In the genomic region with DNA sequence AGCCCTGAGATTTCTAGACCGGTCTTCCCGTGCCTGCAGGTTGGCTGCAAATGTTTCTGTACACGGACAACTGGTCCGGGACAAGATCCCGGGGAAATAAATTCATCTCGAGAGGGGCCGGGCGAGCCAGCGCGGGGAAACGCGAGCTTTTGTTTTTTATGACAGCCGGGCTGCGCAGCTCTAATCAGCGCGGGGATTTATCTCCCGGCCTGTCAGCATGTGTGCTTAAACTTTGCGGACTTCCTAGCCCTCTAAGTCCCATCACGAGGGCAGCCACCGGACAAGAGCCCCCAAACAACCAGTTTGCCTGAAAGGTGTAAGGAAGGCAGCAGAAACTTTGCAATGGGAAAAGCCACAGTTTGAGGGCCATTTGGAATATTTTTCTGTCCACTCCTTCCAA, we compare ENCODE assay signal across 11 cellular contexts. TPM values are rescaled to one million over a fixed set of nuclear protein-coding genes. Genes with fewer than 3 reads are reported as not detected.
DNase-seq lines count a peak whose midpoint lies in the region; ATAC-seq and TF ChIP-seq lines count a peak whose summit lies in the region.
"Had no signal": no experiment of that assay in that cellular context is flagged by ENCODE, and none has a peak within 500 bp of the region (broad histone marks: within the 10 kb centered on the region; RNA-seq: fewer than 3 reads in every experiment).

No MANE protein-coding gene starts in this region.

- TF ChIP-seq POLR2A in gastrocnemius medialis (IDR thresholded peaks at IDR 0.05): no peak

- peaks cover 59% of the 10 kb centered on the region for H3K4me1 Mint-ChIP-seq in brain
- H3K4me1 Mint-ChIP-seq in T-helper 2 cell treated with Interferon-gamma antibody and Interleukin-4, amounts not matched to agents 5 μg/mL and 100 μg/mL, for 36 hours (ENCODE audit: low read depth): peaks cover 4% of the 10 kb centered on the region

- H3K4me3 ChIP-seq in iPS-20b (ENCODE audit: low read length) (peak overlapping the region; percentile 38; the same call in 1 of the 2 replicates), gastrocnemius medialis (peak overlapping the region; percentile 44 to 96 (median 74))

- no peak overlapping the region for H3K9ac ChIP-seq in iPS-20b (ENCODE audit: low read depth, low read length)

- ATAC-seq in gastrocnemius medialis (no peak), HG02870 (IDR thresholded peaks at IDR 0.05; ENCODE audit: unreplicated experiment) (no peak), GM18907 (IDR thresholded peaks at IDR 0.05; ENCODE audit: unreplicated experiment) (no peak)
- ATAC-seq: CD8-positive, alpha-beta T cell had no signal

- intact Hi-C loops in gastrocnemius medialis (cut with DNase I; ENCODE audit: low total_unique reads): no loop called here

- H3K27ac ChIP-seq in iPS-20b (ENCODE audit: low read length) (no peak overlapping the region), gastrocnemius medialis (peak overlapping the region in 3 of 4 donors; percentile 43 to 65 (median 52))

- H3K9me3 ChIP-seq in iPS-20b (ENCODE audit: insufficient read depth, low read depth, low read length) (no peaks in the 10 kb centered on the region), gastrocnemius medialis (no peaks in the 10 kb centered on the region)

- H3K36me3 Mint-ChIP-seq in brain: peaks cover 54% of the 10 kb centered on the region
- peaks cover 1% of the 10 kb centered on the region for H3K36me3 Mint-ChIP-seq in T-helper 2 cell treated with Interferon-gamma antibody and Interleukin-4, amounts not matched to agents 5 μg/mL and 100 μg/mL, for 36 hours (ENCODE audit: low read depth)
- H3K36me3 Mint-ChIP-seq: CD8-positive, alpha-beta T cell had no signal

- peaks cover 0 to 6% (median 0%) of the 10 kb centered on the region in 5 experiments for H3K9me3 Mint-ChIP-seq in brain
- H3K9me3 Mint-ChIP-seq in T-helper 2 cell treated with Interferon-gamma antibody and Interleukin-4, amounts not matched to agents 5 μg/mL and 100 μg/mL, for 36 hours: no peaks in the 10 kb centered on the region
- H3K9me3 Mint-ChIP-seq: CD8-positive, alpha-beta T cell had no signal

- peaks cover 39% of the 10 kb centered on the region for H3K4me1 ChIP-seq in iPS-20b (ENCODE audit: insufficient read depth, low read length)
- H3K4me1 ChIP-seq in gastrocnemius medialis: peaks cover 0 to 16% of the 10 kb centered on the region in 2 donors

- peak overlapping the region; percentile 41 to 100 (median 99) for H3K27ac Mint-ChIP-seq in brain
- no peak overlapping the region for H3K27ac Mint-ChIP-seq in T-helper 2 cell treated with Interferon-gamma antibody and Interleukin-4, amounts not matched to agents 5 μg/mL and 100 μg/mL, for 36 hours
- H3K27ac Mint-ChIP-seq: CD8-positive, alpha-beta T cell had no signal

- peaks cover 100% of the 10 kb centered on the region for H3K27me3 ChIP-seq in iPS-20b (ENCODE audit: insufficient read depth, low read length)
- H3K27me3 ChIP-seq in gastrocnemius medialis: no peaks in the 10 kb centered on the region

- in situ Hi-C loops in gastrocnemius medialis (cut with MboI; ENCODE audit: low sequenced_read_pairs in 4 of 4): loop anchor here in 2 of 4 donors (25.0 kb wide), 2 partner anchors 1197 to 1597 kb away; no protein-coding TSS in a partner anchor

- DNase-seq in ELF-1 (ENCODE audit: low read depth, low spot score) (peak; percentile 58), gastrocnemius medialis (no peak), NCI-H1417 treated with DMSO at 0.1 percent for 48 hours (lab: John Stamatoyannopoulos, UW) (no peak)
- DNase-seq in T-helper 2 cell treated with Interferon-gamma antibody and Interleukin-4, amounts not matched to agents 5 μg/mL and 100 μg/mL, for 36 hours (ENCODE audit: low spot score): no peak
- DNase-seq: activated CD4-positive, alpha-beta T cell treated with anti-CD3 and anti-CD28 coated beads, Interleukin-2, amount 50 U/mL, for 4 hours; CD8-positive, alpha-beta T cell; cerebellar nuclear complex had no signal

- no peak for TF ChIP-seq CTCF in brain (conservative IDR thresholded peaks at IDR 0.05)
- TF ChIP-seq CTCF in gastrocnemius medialis (IDR thresholded peaks at IDR 0.05 in 4 of 5, conservative IDR thresholded peaks at IDR 0.05 in 1 of 5): no peak

- H3K36me3 ChIP-seq in iPS-20b (ENCODE audit: insufficient read depth, low read depth, low read length): no peaks in the 10 kb centered on the region
- peaks cover 0 to 8% of the 10 kb centered on the region in 2 donors for H3K36me3 ChIP-seq in gastrocnemius medialis

- peaks cover 21% of the 10 kb centered on the region for H3K27me3 Mint-ChIP-seq in brain
- peaks cover 78% of the 10 kb centered on the region for H3K27me3 Mint-ChIP-seq in T-helper 2 cell treated with Interferon-gamma antibody and Interleukin-4, amounts not matched to agents 5 μg/mL and 100 μg/mL, for 36 hours (ENCODE audit: low read depth)

- H3K4me3 Mint-ChIP-seq in brain: peak overlapping the region; percentile 88 to 98 (median 97)
- no peak overlapping the region for H3K4me3 Mint-ChIP-seq in T-helper 2 cell treated with Interferon-gamma antibody and Interleukin-4, amounts not matched to agents 5 μg/mL and 100 μg/mL, for 36 hours
- H3K4me3 Mint-ChIP-seq: CD8-positive, alpha-beta T cell had no signal

RNA-seq across cellular contexts. Expression of gene MEIS1, which starts 5.8 kb away (rescaled TPM):
- polyA plus RNA-seq in brain (ENCODE audit: insufficient read depth, low read depth, low replicate concordance): 3.5 TPM
- 1 to 10 TPM; 1.3 to 8.2 (median 2.0) TPM for total RNA-seq in gastrocnemius medialis
- total RNA-seq: CD8-positive, alpha-beta T cell had no signal
